Comparison of ENCODE assay signal across 16 cellular contexts in genomic region chr2:179764710-179765109, GRCh38.
DNase-seq lines count a peak whose midpoint lies in the region; ATAC-seq and TF ChIP-seq lines count a peak whose summit lies in the region.
"Had no signal": no experiment of that assay in that cellular context is flagged by ENCODE, and none has a peak within 500 bp of the region (broad histone marks: within the 10 kb centered on the region; RNA-seq: fewer than 3 reads in every experiment).

No MANE protein-coding gene starts in this region.

- no peaks in the 10 kb centered on the region for H3K4me1 ChIP-seq in thyroid gland
- H3K4me1 ChIP-seq in heart left ventricle = peaks cover 0 to 8% (median 0%) of the 10 kb centered on the region in 12 donors
- H3K4me1 ChIP-seq: parathyroid adenoma had no signal

- no peak overlapping the region for H3K27ac Mint-ChIP-seq in CD4-positive, alpha-beta T cell
- H3K27ac Mint-ChIP-seq: stimulated activated naive CD8-positive, alpha-beta T cell treated with anti-CD3 and anti-CD28 coated beads, Interleukin-15, Interleukin-2, amounts not matched to agents 100 ng/mL and 50 ng/mL, for 24 hours had no signal

- no peak for DNase-seq in thyroid gland
- no peak for DNase-seq in heart left ventricle
- no peak for DNase-seq in activated CD4-positive, alpha-beta T cell treated with anti-CD3 and anti-CD28 coated beads for 4 hours
- no peak for DNase-seq in CD4-positive, alpha-beta T cell
- DNase-seq: COR-L47, dermis blood vessel endothelial cell, esophagus squamous epithelium, hippocampal formation, NCI-H187 treated with DMSO at 0.1 percent for 48 hours, NCI-H526 had no signal

- ATAC-seq in GM18517 (IDR thresholded peaks at IDR 0.05; ENCODE audit: unreplicated experiment) = peak; percentile 86
- ATAC-seq in GM21381 (IDR thresholded peaks at IDR 0.05; ENCODE audit: unreplicated experiment) = peak; percentile 84
- ATAC-seq in HG02884 (IDR thresholded peaks at IDR 0.05; ENCODE audit: unreplicated experiment) = peak; percentile 81
- ATAC-seq in HG03457 (IDR thresholded peaks at IDR 0.05; ENCODE audit: unreplicated experiment) = peak; percentile 76
- ATAC-seq in heart left ventricle = no peak
- ATAC-seq in CD4-positive, alpha-beta T cell (ENCODE audit: poor library complexity) = no peak

- H3K9me3 ChIP-seq in thyroid gland = no peaks in the 10 kb centered on the region
- peaks cover 0 to 28% (median 0%) of the 10 kb centered on the region in 12 donors for H3K9me3 ChIP-seq in heart left ventricle
- no peaks in the 10 kb centered on the region for H3K9me3 ChIP-seq in CD4-positive, alpha-beta T cell (ENCODE audit: control insufficient read depth, low read length)
- H3K9me3 ChIP-seq: esophagus squamous epithelium had no signal

- H3K4me3 ChIP-seq in thyroid gland (replicated peaks in 1 of 3) (no peak overlapping the region), heart left ventricle (no peak overlapping the region)
- H3K4me3 ChIP-seq: esophagus squamous epithelium had no signal

- CTCF ChIA-PET in CD4-positive, alpha-beta T cell (lab: Charles Lee) = no interaction called here

- H3K9me3 Mint-ChIP-seq in CD4-positive, alpha-beta T cell = peaks cover 5% of the 10 kb centered on the region

- H3K27me3 Mint-ChIP-seq in CD4-positive, alpha-beta T cell = peaks cover 22% of the 10 kb centered on the region

- H3K4me3 Mint-ChIP-seq in CD4-positive, alpha-beta T cell = no peak overlapping the region
- H3K4me3 Mint-ChIP-seq: stimulated activated naive CD8-positive, alpha-beta T cell treated with anti-CD3 and anti-CD28 coated beads, Interleukin-15, Interleukin-2, amounts not matched to agents 100 ng/mL and 50 ng/mL, for 24 hours had no signal

- H3K4me1 Mint-ChIP-seq in CD4-positive, alpha-beta T cell (ENCODE audit: low read depth) = no peaks in the 10 kb centered on the region

- H3K27me3 ChIP-seq in thyroid gland (no peaks in the 10 kb centered on the region), heart left ventricle (peaks cover 0 to 5% (median 0%) of the 10 kb centered on the region in 9 donors)
- no peaks in the 10 kb centered on the region for H3K27me3 ChIP-seq in CD4-positive, alpha-beta T cell (ENCODE audit: control insufficient read depth, insufficient read depth, low read length)
- H3K27me3 ChIP-seq: esophagus squamous epithelium had no signal

- TF ChIP-seq POLR2A in thyroid gland (IDR thresholded peaks at IDR 0.05) (no peak), heart left ventricle (IDR thresholded peaks at IDR 0.05) (no peak)

- no peak overlapping the region for H3K27ac ChIP-seq in thyroid gland
- no peak overlapping the region for H3K27ac ChIP-seq in heart left ventricle
- H3K27ac ChIP-seq in CD4-positive, alpha-beta T cell (ENCODE audit: low read depth, low read length) = no peak overlapping the region
- H3K27ac ChIP-seq: esophagus squamous epithelium, parathyroid adenoma had no signal

- no peaks in the 10 kb centered on the region for H3K36me3 Mint-ChIP-seq in CD4-positive, alpha-beta T cell (ENCODE audit: low read depth)

- POLR2A ChIA-PET in CD4-positive, alpha-beta T cell (lab: Charles Lee) = no interaction called here

- intact Hi-C loops in thyroid gland (cut with DNase I) (no loop called here), heart left ventricle (cut with DNase I) (no loop called here)
- intact Hi-C loops in CD4-positive, alpha-beta T cell (cut with DNase I, micrococcal nuclease) = no loop called here

- TF ChIP-seq CTCF in thyroid gland (IDR thresholded peaks at IDR 0.05) (no peak), heart left ventricle (IDR thresholded peaks at IDR 0.05) (no peak)
- TF ChIP-seq CTCF in CD4-positive, alpha-beta T cell (IDR thresholded peaks at IDR 0.05) = no peak

- WGBS in thyroid gland, 2 donors = 85 to 92% methylated on average over 1 of the region's 1 CpG
- WGBS in heart left ventricle, 4 donors = 92 to 96% (median 94%) methylated on average over 1 of the region's 1 CpG

- no peaks in the 10 kb centered on the region for H3K36me3 ChIP-seq in thyroid gland
- no peaks in the 10 kb centered on the region for H3K36me3 ChIP-seq in heart left ventricle
- H3K36me3 ChIP-seq: esophagus squamous epithelium had no signal

Comparison
In these comparisons a context has a peak if more than half of its experiments do, and no peak if none do; other contexts are left out.
1. ATAC-seq: peak in GM18517 (single experiment), GM21381 (single experiment), HG02884 (single experiment) and HG03457 (single experiment); none in heart left ventricle (0 of 4) and CD4-positive, alpha-beta T cell (single experiment).